8 cellular contexts compared by ENCODE assay signal in genomic region chr16:87461466-87461975, GRCh38. TPM values are rescaled to one million over a fixed set of nuclear protein-coding genes. Genes with fewer than 3 reads are reported as not detected.
DNase-seq lines count a peak whose midpoint lies in the region; ATAC-seq and TF ChIP-seq lines count a peak whose summit lies in the region.

No MANE protein-coding gene starts in this region.

- H2BK12ac ChIP-seq in neuronal stem cell (ENCODE audit: low read length), result no peak overlapping the region

- no peak overlapping the region for H4K91ac ChIP-seq in neuronal stem cell (ENCODE audit: low read depth, low read length, poor library complexity)

- no peak overlapping the region for H2BK15ac ChIP-seq in neuronal stem cell (ENCODE audit: low read length)

- H3K4me1 ChIP-seq in neuronal stem cell (ENCODE audit: control insufficient read depth in 2 of 2, insufficient read depth in 1 of 2, low read depth in 1 of 2, low read length in 2 of 2), result peaks cover 15 to 25% of the 10 kb centered on the region in 2 donors

- H2AK5ac ChIP-seq in neuronal stem cell (ENCODE audit: low read depth, low read length), result no peak overlapping the region

- H2BK120ac ChIP-seq in neuronal stem cell (ENCODE audit: low read depth, low read length), result no peak overlapping the region

- H3K4ac ChIP-seq in neuronal stem cell (ENCODE audit: low read length), result no peak overlapping the region

- WGBS in neuronal stem cell (ENCODE audit: extremely low coverage in 2 of 2, insufficient read length in 2 of 2, insufficient replicate concordance in 1 of 2), 2 donors, result no CpG with 5 or more reads among the region's 9 CpGs

- H3K27me3 ChIP-seq in neuronal stem cell (ENCODE audit: control insufficient read depth in 3 of 3, insufficient read depth in 3 of 3, low read depth in 1 of 3, low read length in 3 of 3), result no peaks in the 10 kb centered on the region

- no peak overlapping the region for H3K27ac ChIP-seq in neuronal stem cell (replicated peaks; ENCODE audit: low read length)

- H3K4me2 ChIP-seq in neuronal stem cell (ENCODE audit: insufficient read depth, low read length, poor library complexity, severe bottlenecking), result no peak overlapping the region

- DNase-seq in NK-92 treated with Interleukin-12 subunit alpha and Interleukin-12 subunit beta, amount 100 ng/mL, for 24 hours (lab: John Stamatoyannopoulos, UW), result peak; percentile 23
- DNase-seq in NK-92 (lab: John Stamatoyannopoulos, UW; ENCODE audit: unreplicated experiment), result no peak
- DNase-seq in M059J (ENCODE audit: low read depth), result peak; percentile 27
- peak; percentile 54 for DNase-seq in fibroblast of mammary gland (ENCODE audit: low read depth)
- peak; percentile 58 for DNase-seq in neuronal stem cell (ENCODE audit: low spot score)
- no peak for DNase-seq in central memory CD4-positive, alpha-beta T cell

- H3K18ac ChIP-seq in neuronal stem cell (ENCODE audit: low read length), result peak overlapping the region; percentile 71

- peak; percentile 22 for TF ChIP-seq CTCF in fibroblast of mammary gland (conservative IDR thresholded peaks at IDR 0.05; ENCODE audit: control insufficient read depth, insufficient read depth, low read depth, low read length)

- H2BK5ac ChIP-seq in neuronal stem cell (ENCODE audit: low read length), result no peak overlapping the region

- H4K8ac ChIP-seq in neuronal stem cell (ENCODE audit: low read depth, low read length), result no peak overlapping the region

- H3K36me3 ChIP-seq in neuronal stem cell (replicated peaks in 1 of 2; ENCODE audit: control insufficient read depth in 2 of 2, insufficient read depth in 2 of 2, low read length in 2 of 2), result peaks cover 17 to 35% of the 10 kb centered on the region in 2 donors

- no peak overlapping the region for H3K14ac ChIP-seq in neuronal stem cell (ENCODE audit: low read length)

- ATAC-seq in SK-N-SH treated with all-trans-retinoic acid at 6 μM for 48 hours, result peak; percentile 14; the same call in 1 of the 3 replicates
- no peak for ATAC-seq in GM21447 (IDR thresholded peaks at IDR 0.05; ENCODE audit: unreplicated experiment)

- H3K4me3 ChIP-seq in fibroblast of mammary gland (ENCODE audit: control insufficient read depth, low read depth, low read length), result no peak overlapping the region
- H3K4me3 ChIP-seq in neuronal stem cell (ENCODE audit: low read length in 2 of 2), result no peak overlapping the region

- no peak overlapping the region for H3K23ac ChIP-seq in neuronal stem cell (ENCODE audit: low read depth, low read length, poor library complexity)

- no peak overlapping the region for H3K9ac ChIP-seq in neuronal stem cell (ENCODE audit: low read depth, low read length, poor library complexity)

- no peaks in the 10 kb centered on the region for H3K9me3 ChIP-seq in neuronal stem cell (replicated peaks in 1 of 2; ENCODE audit: control insufficient read depth in 2 of 2, insufficient read depth in 1 of 2, low read depth in 1 of 2, low read length in 2 of 2)

- peaks cover 7% of the 10 kb centered on the region for H3K79me1 ChIP-seq in neuronal stem cell (ENCODE audit: low read depth, low read length)

- H2AFZ ChIP-seq in neuronal stem cell (ENCODE audit: low read length), result no peak overlapping the region

TF ChIP-seq in SK-N-SH treated with all-trans-retinoic acid at 6 μM for 48 hours, 23 proteins besides CTCF, POLR2A, EP300 and RAD21 (continues in another document):
- TF ChIP-seq ARNTL (CRISPR knock-in tag; IDR thresholded peaks at IDR 0.05; ENCODE audit: borderline replicate concordance, low read depth), result no peak
- TF ChIP-seq CSDC2 (CRISPR knock-in tag; IDR thresholded peaks at IDR 0.05), result no peak
- TF ChIP-seq, protein P1, sequence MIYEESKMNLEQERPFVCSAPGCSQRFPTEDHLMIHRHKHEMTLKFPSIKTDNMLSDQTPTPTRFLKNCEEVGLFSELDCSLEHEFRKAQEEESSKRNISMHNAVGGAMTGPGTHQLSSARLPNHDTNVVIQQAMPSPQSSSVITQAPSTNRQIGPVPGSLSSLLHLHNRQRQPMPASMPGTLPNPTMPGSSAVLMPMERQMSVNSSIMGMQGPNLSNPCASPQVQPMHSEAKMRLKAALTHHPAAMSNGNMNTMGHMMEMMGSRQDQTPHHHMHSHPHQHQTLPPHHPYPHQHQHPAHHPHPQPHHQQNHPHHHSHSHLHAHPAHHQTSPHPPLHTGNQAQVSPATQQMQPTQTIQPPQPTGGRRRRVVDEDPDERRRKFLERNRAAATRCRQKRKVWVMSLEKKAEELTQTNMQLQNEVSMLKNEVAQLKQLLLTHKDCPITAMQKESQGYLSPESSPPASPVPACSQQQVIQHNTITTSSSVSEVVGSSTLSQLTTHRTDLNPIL (CRISPR knock-in tag; IDR thresholded peaks at IDR 0.05; ENCODE audit: low read depth), result no peak
- no peak for TF ChIP-seq GLIS3 (CRISPR knock-in tag; IDR thresholded peaks at IDR 0.05)
- TF ChIP-seq ZNF565 (CRISPR knock-in tag; conservative IDR thresholded peaks at IDR 0.05; ENCODE audit: low read depth), result no peak
- no peak for TF ChIP-seq OSR1 (CRISPR knock-in tag; IDR thresholded peaks at IDR 0.05)
- no peak for TF ChIP-seq ISL1 (CRISPR knock-in tag; IDR thresholded peaks at IDR 0.05)
- TF ChIP-seq ZC3H10 (CRISPR knock-in tag; IDR thresholded peaks at IDR 0.05), result no peak
- no peak for TF ChIP-seq ZFP3 (CRISPR knock-in tag; IDR thresholded peaks at IDR 0.05)
- no peak for TF ChIP-seq ZNF70 (CRISPR knock-in tag; IDR thresholded peaks at IDR 0.05)
- no peak for TF ChIP-seq TCF4 (CRISPR knock-in tag; IDR thresholded peaks at IDR 0.05; ENCODE audit: borderline replicate concordance)
- TF ChIP-seq ZNF8 (CRISPR knock-in tag; IDR thresholded peaks at IDR 0.05), result no peak
- TF ChIP-seq TOX (CRISPR knock-in tag; IDR thresholded peaks at IDR 0.05; ENCODE audit: borderline replicate concordance), result no peak
- TF ChIP-seq ESRRG (CRISPR knock-in tag; IDR thresholded peaks at IDR 0.05), result no peak
- TF ChIP-seq TSHZ2 (CRISPR knock-in tag; IDR thresholded peaks at IDR 0.05), result no peak
- TF ChIP-seq PATZ1 (CRISPR knock-in tag; IDR thresholded peaks at IDR 0.05; ENCODE audit: borderline replicate concordance), result no peak
- TF ChIP-seq, protein P2, sequence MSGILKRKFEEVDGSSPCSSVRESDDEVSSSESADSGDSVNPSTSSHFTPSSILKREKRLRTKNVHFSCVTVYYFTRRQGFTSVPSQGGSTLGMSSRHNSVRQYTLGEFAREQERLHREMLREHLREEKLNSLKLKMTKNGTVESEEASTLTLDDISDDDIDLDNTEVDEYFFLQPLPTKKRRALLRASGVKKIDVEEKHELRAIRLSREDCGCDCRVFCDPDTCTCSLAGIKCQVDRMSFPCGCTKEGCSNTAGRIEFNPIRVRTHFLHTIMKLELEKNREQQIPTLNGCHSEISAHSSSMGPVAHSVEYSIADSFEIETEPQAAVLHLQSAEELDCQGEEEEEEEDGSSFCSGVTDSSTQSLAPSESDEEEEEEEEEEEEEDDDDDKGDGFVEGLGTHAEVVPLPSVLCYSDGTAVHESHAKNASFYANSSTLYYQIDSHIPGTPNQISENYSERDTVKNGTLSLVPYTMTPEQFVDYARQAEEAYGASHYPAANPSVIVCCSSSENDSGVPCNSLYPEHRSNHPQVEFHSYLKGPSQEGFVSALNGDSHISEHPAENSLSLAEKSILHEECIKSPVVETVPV (CRISPR knock-in tag; IDR thresholded peaks at IDR 0.05), result no peak
- no peak for TF ChIP-seq RARB (CRISPR knock-in tag; IDR thresholded peaks at IDR 0.05)
- no peak for TF ChIP-seq SNAI2 (CRISPR knock-in tag; IDR thresholded peaks at IDR 0.05)

RNA-seq across cellular contexts. Expression of gene ZCCHC14, which starts 31.3 kb away (rescaled TPM):
- 3.4 and 7.8 TPM in 2 replicates for total RNA-seq in M059J (2014; rRNA removed; shearing (Covaris generic))
- polyA plus RNA-seq in neuronal stem cell (2013, experiment 1 of 2), result 15.1 TPM
- polyA plus RNA-seq in neuronal stem cell (2013, experiment 2 of 2), result 15.8 TPM

Comparison
In these comparisons a context has a peak if more than half of its experiments do, and no peak if none do; other contexts are left out.
1. DNase-seq: peak in NK-92 treated with Interleukin-12 subunit alpha and Interleukin-12 subunit beta, amount 100 ng/mL, for 24 hours (single experiment), M059J (single experiment), fibroblast of mammary gland (single experiment) and neuronal stem cell (single experiment); none in NK-92 (single experiment) and central memory CD4-positive, alpha-beta T cell (single experiment).